8 cellular contexts compared by ENCODE assay signal in the genomic region with DNA sequence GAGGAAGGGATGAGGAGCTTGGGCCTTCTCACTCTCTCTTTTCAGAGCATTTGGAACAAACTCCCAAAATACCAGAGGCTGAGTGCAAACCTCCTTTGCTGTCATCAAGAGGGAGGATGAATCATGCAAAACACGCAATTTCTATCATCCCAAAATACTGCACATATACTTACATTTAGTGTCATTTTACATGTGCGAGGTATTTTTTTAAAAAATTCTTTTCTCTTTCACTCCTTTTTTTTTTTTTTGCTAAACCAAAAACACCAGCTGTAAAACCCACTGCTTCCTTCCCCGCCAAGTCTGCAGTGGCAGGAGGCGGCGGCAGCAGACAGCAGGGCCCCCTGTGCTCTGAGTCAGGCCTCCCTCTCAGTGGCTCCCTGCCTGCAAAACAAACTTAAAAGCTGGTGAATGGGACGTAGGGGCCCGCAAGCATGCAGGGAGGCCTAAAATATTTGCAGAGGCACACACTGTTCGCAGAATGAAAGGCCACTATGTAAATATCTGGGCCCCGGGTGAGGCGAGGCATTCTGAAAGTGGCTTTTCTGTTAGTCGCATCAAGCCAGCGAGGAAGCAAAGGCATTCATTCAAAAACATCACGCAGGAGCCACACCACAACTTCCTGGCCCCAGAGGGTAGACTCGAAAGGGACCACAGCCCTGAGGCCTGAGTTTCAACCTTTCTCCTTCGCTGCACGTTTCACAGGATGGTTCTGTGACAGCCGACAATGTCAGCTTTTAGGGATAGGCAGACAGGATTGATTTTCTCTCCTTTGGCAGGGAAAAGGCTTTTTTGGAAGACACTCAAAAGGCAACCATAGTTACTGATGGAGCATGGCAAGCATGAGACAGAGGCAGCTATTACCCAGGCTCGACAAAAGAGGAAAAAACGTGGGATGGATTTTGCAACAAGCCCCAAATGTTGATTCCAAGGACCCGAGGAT.
A peak's percentile ranks its signal among the peaks of the same experiment; 100 is the strongest.
DNase-seq lines count a peak whose midpoint lies in the region; ATAC-seq and TF ChIP-seq lines count a peak whose summit lies in the region.

No MANE protein-coding gene starts in this region.

- TF ChIP-seq POLR2A in Peyer's patch (IDR thresholded peaks at IDR 0.05) = no peak

- no peaks in the 10 kb centered on the region for H3K27me3 ChIP-seq in Peyer's patch

- no peaks in the 10 kb centered on the region for H3K36me3 ChIP-seq in Peyer's patch
- no peaks in the 10 kb centered on the region for H3K36me3 ChIP-seq in urinary bladder (ENCODE audit: insufficient read depth)

- H3K9me3 ChIP-seq in Peyer's patch = no peaks in the 10 kb centered on the region

- TF ChIP-seq CTCF in Peyer's patch (IDR thresholded peaks at IDR 0.05) = no peak

- peak overlapping the region; percentile 43 to 62 (median 56) for H3K27ac ChIP-seq in Peyer's patch
- peak overlapping the region; percentile 15 for H3K27ac ChIP-seq in urinary bladder (ENCODE audit: low read depth)

- H3K4me3 ChIP-seq in Peyer's patch = peak overlapping the region in 1 of 4 donors; percentile 26
- no peak overlapping the region for H3K4me3 ChIP-seq in urinary bladder (ENCODE audit: low read depth, low read length)

- DNase-seq in NCI-H2171 treated with DMSO at 0.1 percent for 48 hours (lab: John Stamatoyannopoulos, UW) (peak; percentile 32), NCI-H2171 (lab: John Stamatoyannopoulos, UW) (no peak), Peyer's patch (peak in 2 of 3 donors; percentile 63 to 75), activated gamma-delta T cell (lab: John Stamatoyannopoulos, UW) (peak; percentile 37), germinal center (ENCODE audit: low spot score) (peak; percentile 80), putamen (ENCODE audit: low spot score) (peak; percentile 50)

- 22% methylated on average over 20 of the region's 20 CpGs for WGBS in urinary bladder

- peak; percentile 85 for ATAC-seq in HG03108 (IDR thresholded peaks at IDR 0.05; ENCODE audit: unreplicated experiment)

- peaks cover 0 to 10% (median 8%) of the 10 kb centered on the region in 4 donors for H3K4me1 ChIP-seq in Peyer's patch
- H3K4me1 ChIP-seq in urinary bladder (ENCODE audit: insufficient read depth) = no peaks in the 10 kb centered on the region
